In the genomic region with DNA sequence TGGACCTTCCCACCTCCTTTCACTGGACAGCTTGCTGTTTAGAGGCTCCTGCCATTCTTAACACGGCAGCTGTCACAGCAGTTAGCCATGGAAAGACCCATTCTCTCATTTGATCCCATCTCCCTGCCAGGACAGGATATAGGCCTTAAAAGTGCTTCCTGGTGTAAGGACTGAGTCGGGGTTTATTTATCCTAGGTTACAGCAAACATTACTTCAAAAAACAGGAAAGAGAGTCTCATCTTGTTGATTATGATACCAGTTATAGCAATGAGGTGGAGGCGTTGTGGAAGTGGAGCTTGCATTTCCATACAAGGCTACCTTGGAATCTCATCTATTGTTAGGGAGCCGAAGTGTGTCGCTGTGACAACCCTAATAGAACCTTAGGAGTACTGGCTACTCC, we compare ENCODE assay signal across 2 cellular contexts.
TF ChIP-seq lines count a peak whose summit lies in the region.

No MANE protein-coding gene starts in this region.

TF ChIP-seq in endothelial cell of umbilical vein, 7 proteins besides CTCF, POLR2A, EP300 and RAD21:
- TF ChIP-seq GATA2 (IDR thresholded peaks at IDR 0.05; ENCODE audit: insufficient read depth, insufficient read length, low read depth, low read length), result no peak
- TF ChIP-seq JUN (IDR thresholded peaks at IDR 0.05; ENCODE audit: borderline replicate concordance, insufficient read depth, insufficient read length, low read depth), result peak; percentile 54

TF ChIP-seq in SK-N-SH, 30 proteins besides CTCF, POLR2A, EP300 and RAD21:
- TF ChIP-seq, protein P1, sequence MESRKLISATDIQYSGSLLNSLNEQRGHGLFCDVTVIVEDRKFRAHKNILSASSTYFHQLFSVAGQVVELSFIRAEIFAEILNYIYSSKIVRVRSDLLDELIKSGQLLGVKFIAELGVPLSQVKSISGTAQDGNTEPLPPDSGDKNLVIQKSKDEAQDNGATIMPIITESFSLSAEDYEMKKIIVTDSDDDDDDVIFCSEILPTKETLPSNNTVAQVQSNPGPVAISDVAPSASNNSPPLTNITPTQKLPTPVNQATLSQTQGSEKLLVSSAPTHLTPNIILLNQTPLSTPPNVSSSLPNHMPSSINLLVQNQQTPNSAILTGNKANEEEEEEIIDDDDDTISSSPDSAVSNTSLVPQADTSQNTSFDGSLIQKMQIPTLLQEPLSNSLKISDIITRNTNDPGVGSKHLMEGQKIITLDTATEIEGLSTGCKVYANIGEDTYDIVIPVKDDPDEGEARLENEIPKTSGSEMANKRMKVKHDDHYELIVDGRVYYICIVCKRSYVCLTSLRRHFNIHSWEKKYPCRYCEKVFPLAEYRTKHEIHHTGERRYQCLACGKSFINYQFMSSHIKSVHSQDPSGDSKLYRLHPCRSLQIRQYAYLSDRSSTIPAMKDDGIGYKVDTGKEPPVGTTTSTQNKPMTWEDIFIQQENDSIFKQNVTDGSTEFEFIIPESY (IDR thresholded peaks at IDR 0.05; ENCODE audit: borderline replicate concordance, low read depth), result no peak
- TF ChIP-seq GATA2 (CRISPR knock-in tag; IDR thresholded peaks at IDR 0.05) (no peak), RCOR1 (IDR thresholded peaks at IDR 0.05; ENCODE audit: low read length) (no peak), USF1 (IDR thresholded peaks at IDR 0.05; ENCODE audit: borderline replicate concordance, low read depth) (no peak), SIN3A (IDR thresholded peaks at IDR 0.05; ENCODE audit: borderline replicate concordance, low read depth, low read length) (no peak), RFX5 (IDR thresholded peaks at IDR 0.05; ENCODE audit: low read length) (no peak), PBX3 (IDR thresholded peaks at IDR 0.05) (no peak)
- TF ChIP-seq, protein P2, sequence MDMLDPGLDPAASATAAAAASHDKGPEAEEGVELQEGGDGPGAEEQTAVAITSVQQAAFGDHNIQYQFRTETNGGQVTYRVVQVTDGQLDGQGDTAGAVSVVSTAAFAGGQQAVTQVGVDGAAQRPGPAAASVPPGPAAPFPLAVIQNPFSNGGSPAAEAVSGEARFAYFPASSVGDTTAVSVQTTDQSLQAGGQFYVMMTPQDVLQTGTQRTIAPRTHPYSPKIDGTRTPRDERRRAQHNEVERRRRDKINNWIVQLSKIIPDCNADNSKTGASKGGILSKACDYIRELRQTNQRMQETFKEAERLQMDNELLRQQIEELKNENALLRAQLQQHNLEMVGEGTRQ (IDR thresholded peaks at IDR 0.05; ENCODE audit: borderline replicate concordance, low read depth, low read length), result no peak
- TF ChIP-seq, protein P3, sequence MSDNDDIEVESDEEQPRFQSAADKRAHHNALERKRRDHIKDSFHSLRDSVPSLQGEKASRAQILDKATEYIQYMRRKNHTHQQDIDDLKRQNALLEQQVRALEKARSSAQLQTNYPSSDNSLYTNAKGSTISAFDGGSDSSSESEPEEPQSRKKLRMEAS (IDR thresholded peaks at IDR 0.05; ENCODE audit: low read depth), result no peak
TF ChIP-seq in SK-N-SH: peak in this region for 0.
